Comparison of ENCODE assay signal across 20 cellular contexts in genomic region chr3:105845488-105845887, GRCh38. TPM values are rescaled to one million over a fixed set of nuclear protein-coding genes. Genes with fewer than 3 reads are reported as not detected.
DNase-seq lines count a peak whose midpoint lies in the region; ATAC-seq and TF ChIP-seq lines count a peak whose summit lies in the region.
"Had no signal": no experiment of that assay in that cellular context is flagged by ENCODE, and none has a peak within 500 bp of the region (broad histone marks: within the 10 kb centered on the region; RNA-seq: fewer than 3 reads in every experiment).

No MANE protein-coding gene starts in this region.

- H3K9me3 Mint-ChIP-seq in GM23338 (no peaks in the 10 kb centered on the region), WTC11 (no peaks in the 10 kb centered on the region), mesothelial cell of epicardium (no peaks in the 10 kb centered on the region)
- H3K9me3 Mint-ChIP-seq: activated CD4-positive, alpha-beta T cell treated with anti-CD3 and anti-CD28 coated beads, Interleukin-2, amount 10 ng/mL, durations not matched to agents 24 days and 14 days had no signal

- DNase-seq in NCI-H2107 treated with DMSO at 0.1 percent for 48 hours (lab: John Stamatoyannopoulos, UW; ENCODE audit: unreplicated experiment) = peak; percentile 43
- no peak for DNase-seq in NCI-H2107 (lab: John Stamatoyannopoulos, UW)
- peak; percentile 56 for DNase-seq in GM23338 (ENCODE audit: low spot score)
- no peak for DNase-seq in WTC11 (ENCODE audit: low spot score)
- DNase-seq in mesothelial cell of epicardium (ENCODE audit: low spot score in 2 of 2, unreplicated experiment in 2 of 2) = no peak
- DNase-seq in hippocampal formation (lab: John Stamatoyannopoulos, UW) = no peak
- no peak for DNase-seq in occipital lobe (lab: John Stamatoyannopoulos, UW)
- DNase-seq in ureter (ENCODE audit: low spot score) = no peak
- DNase-seq: activated CD4-positive, alpha-beta T cell treated with anti-CD3 and anti-CD28 coated beads, Interleukin-2, amount 10 ng/mL, durations not matched to agents 24 days and 14 days; aorta; foreskin fibroblast; left ventricle myocardium superior; NCI-H1436; NCI-H510A; stomach had no signal

- H3K27me3 Mint-ChIP-seq in GM23338 (ENCODE audit: insufficient read depth, low read depth, poor library complexity) (no peaks in the 10 kb centered on the region), WTC11 (ENCODE audit: low read depth) (no peaks in the 10 kb centered on the region; the same call in 1 of the 2 replicates), mesothelial cell of epicardium (ENCODE audit: low read depth) (no peaks in the 10 kb centered on the region)
- H3K27me3 Mint-ChIP-seq: activated CD4-positive, alpha-beta T cell treated with anti-CD3 and anti-CD28 coated beads, Interleukin-2, amount 10 ng/mL, durations not matched to agents 24 days and 14 days had no signal

- H3K36me3 ChIP-seq in GM23338 (ENCODE audit: insufficient read depth) = no peaks in the 10 kb centered on the region
- H3K36me3 ChIP-seq: SJSA1, vagina had no signal

- no peaks in the 10 kb centered on the region for H3F3A ChIP-seq in GM23338 (replicated peaks; ENCODE audit: low read depth)

- ATAC-seq in GM23338 (no peak; the same call in 2 of the 3 replicates), WTC11 (peak; percentile 75)
- ATAC-seq: left ventricle myocardium superior had no signal

- H3K27ac Mint-ChIP-seq in GM23338 = no peak overlapping the region
- no peak overlapping the region for H3K27ac Mint-ChIP-seq in WTC11
- H3K27ac Mint-ChIP-seq in mesothelial cell of epicardium = peak overlapping the region; percentile 77
- H3K27ac Mint-ChIP-seq: activated CD4-positive, alpha-beta T cell treated with anti-CD3 and anti-CD28 coated beads, Interleukin-2, amount 10 ng/mL, durations not matched to agents 24 days and 14 days; activated T-helper 2 cell treated with anti-CD3 and anti-CD28 coated beads, Interferon-gamma antibody, Interleukin-2, Interleukin-4, amounts not matched to agents 10 μg/mL and 5 μg/mL and 100 μg/mL, durations not matched to agents 14 hours and 24 hours and 36 hours had no signal

- POLR2A ChIA-PET in WTC11 (lab: Charles Lee) = interaction anchor here (0.7 kb wide), 1 partner anchor 534 kb away, joined by 4 read pairs; no protein-coding TSS in a partner anchor

- H3K4me3 ChIP-seq in GM23338 = no peak overlapping the region
- H3K4me3 ChIP-seq: SJSA1, stomach, vagina had no signal

- no peak for TF ChIP-seq CTCF in GM23338 (conservative IDR thresholded peaks at IDR 0.05; ENCODE audit: low read depth in 2 of 2)
- no peak for TF ChIP-seq CTCF in WTC11 (IDR thresholded peaks at IDR 0.05)
- no peak for TF ChIP-seq CTCF in mesothelial cell of epicardium (IDR thresholded peaks at IDR 0.05; ENCODE audit: unreplicated experiment)

- H3K9me2 ChIP-seq in GM23338 (ENCODE audit: insufficient read depth) = no peaks in the 10 kb centered on the region

- H3K36me3 Mint-ChIP-seq in GM23338 (ENCODE audit: low read depth) (peaks cover 12% of the 10 kb centered on the region; the same call in 2 of the 3 replicates), WTC11 (peaks cover 11% of the 10 kb centered on the region), mesothelial cell of epicardium (peaks cover 21% of the 10 kb centered on the region)

- H4K20me1 ChIP-seq in GM23338 (replicated peaks; ENCODE audit: insufficient read depth) = 0 out of 2 replicates have a peak, but pooled peaks cover 5% of the 10 kb centered on the region

- H3K4me3 Mint-ChIP-seq in GM23338 (no peak overlapping the region), WTC11 (no peak overlapping the region), mesothelial cell of epicardium (no peak overlapping the region)
- H3K4me3 Mint-ChIP-seq: activated CD4-positive, alpha-beta T cell treated with anti-CD3 and anti-CD28 coated beads, Interleukin-2, amount 10 ng/mL, durations not matched to agents 24 days and 14 days had no signal

- H3K4me2 ChIP-seq in GM23338 = peak overlapping the region; percentile 15; the same call in 1 of the 2 replicates
- H3K4me2 ChIP-seq: KMS-11 had no signal

- H3K27me3 ChIP-seq in GM23338 (ENCODE audit: insufficient read depth) = no peaks in the 10 kb centered on the region
- H3K27me3 ChIP-seq: SJSA1, stomach, vagina had no signal

- no peak overlapping the region for H3K27ac ChIP-seq in GM23338 (ENCODE audit: low read depth)
- H3K27ac ChIP-seq: C4-2B, KMS-11, SJSA1, stomach, vagina had no signal

- H3K79me2 ChIP-seq in GM23338 (replicated peaks; ENCODE audit: insufficient read depth) = 0 out of 2 replicates have a peak, but pooled peaks cover 3% of the 10 kb centered on the region

- H3K4me1 Mint-ChIP-seq in GM23338 (peaks cover 13% of the 10 kb centered on the region), WTC11 (peaks cover 15% of the 10 kb centered on the region), mesothelial cell of epicardium (peaks cover 43% of the 10 kb centered on the region)

- CTCF ChIA-PET in WTC11 (lab: Charles Lee) = no interaction called here

- H2AFZ ChIP-seq in GM23338 = no peak overlapping the region

- H3K4me1 ChIP-seq in GM23338 (ENCODE audit: insufficient read depth) = peaks cover 27% of the 10 kb centered on the region
- H3K4me1 ChIP-seq: SJSA1 had no signal

TF ChIP-seq in GM23338, 12 proteins besides CTCF, POLR2A, EP300 and RAD21:
- TF ChIP-seq ZNF114 (CRISPR knock-in tag; IDR thresholded peaks at IDR 0.05) (no peak), NANOG (IDR thresholded peaks at IDR 0.05; ENCODE audit: borderline replicate concordance) (peak; percentile 47; the same call in 1 of the 2 replicates), ETS1 (IDR thresholded peaks at IDR 0.05) (no peak)
TF ChIP-seq in GM23338: peak in this region for 1.

TF ChIP-seq in WTC11, 78 proteins besides CTCF, POLR2A, EP300 and RAD21:
- TF ChIP-seq USF2 (CRISPR knock-in tag; IDR thresholded peaks at IDR 0.05) (no peak), ZNF138 (CRISPR knock-in tag; conservative IDR thresholded peaks at IDR 0.05) (no peak), ZNF121 (CRISPR knock-in tag; IDR thresholded peaks at IDR 0.05) (no peak)

RNA-seq across cellular contexts. Expression of gene CBLB, which starts 23.3 kb away (rescaled TPM):
- total RNA-seq in GM23338 (2014; rRNA removed; shearing (Covaris generic)) = 41.9 and 47.7 TPM in 2 replicates
- 20.5 TPM in 2 replicates for polyA plus RNA-seq in GM23338 (2016; fragmentation: Nextera tagmentation; extraction: Ambion mirVana)
- total RNA-seq in WTC11 (2021) (19.8 to 20.3 TPM (median 19.8 TPM) in 3 replicates), mesothelial cell of epicardium (101 to 116 TPM (median 108 TPM) in 3 replicates), occipital lobe (59.6 TPM), ureter (90.8 TPM)

Comparison
In these comparisons a context has a peak if more than half of its experiments do, and no peak if none do; other contexts are left out.
1. DNase-seq: peak in NCI-H2107 treated with DMSO at 0.1 percent for 48 hours (single experiment) and GM23338 (single experiment); none in NCI-H2107 (single experiment), WTC11 (single experiment), mesothelial cell of epicardium (0 of 2), hippocampal formation (0 of 2), occipital lobe (single experiment) and ureter (single experiment).